17 cellular contexts compared by ENCODE assay signal in the genomic region with DNA sequence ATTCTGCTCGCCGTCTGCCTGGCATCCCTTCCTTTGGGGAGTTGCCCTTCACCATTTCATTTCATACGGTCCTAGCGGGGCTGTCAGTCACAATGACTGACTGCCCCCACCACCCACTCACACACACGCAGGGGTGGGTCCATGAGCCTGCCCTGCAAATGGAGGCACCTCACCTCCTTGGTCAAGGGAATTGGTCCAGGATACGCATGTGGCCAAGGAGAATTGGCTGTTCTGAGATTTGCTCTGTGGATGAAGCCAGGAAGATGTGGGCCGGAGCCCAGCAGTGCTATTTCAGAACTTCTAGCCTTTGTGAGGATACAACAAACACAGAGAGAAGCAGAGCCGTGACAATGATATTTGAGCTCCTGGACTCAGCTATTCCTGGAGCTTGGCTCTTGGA. TPM values are rescaled to one million over a fixed set of nuclear protein-coding genes. Genes with fewer than 3 reads are reported as not detected.
A peak's percentile ranks its signal among the peaks of the same experiment; 100 is the strongest.
DNase-seq lines count a peak whose midpoint lies in the region; ATAC-seq and TF ChIP-seq lines count a peak whose summit lies in the region.
"Had no signal": no experiment of that assay in that cellular context is flagged by ENCODE, and none has a peak within 500 bp of the region (broad histone marks: within the 10 kb centered on the region; RNA-seq: fewer than 3 reads in every experiment).

No MANE protein-coding gene starts in this region.

- H3K36me3 ChIP-seq in naive thymus-derived CD4-positive, alpha-beta T cell (ENCODE audit: control insufficient read depth in 2 of 3, insufficient read depth in 3 of 3, low read length in 3 of 3), result no peaks in the 10 kb centered on the region
- H3K36me3 ChIP-seq: thyroid gland had no signal

- H3K4me3 Mint-ChIP-seq in HFFc6, result no peak overlapping the region
- H3K4me3 Mint-ChIP-seq in naive thymus-derived CD4-positive, alpha-beta T cell, result no peak overlapping the region
- H3K4me3 Mint-ChIP-seq: activated naive CD8-positive, alpha-beta T cell treated with anti-CD3 and anti-CD28 coated beads, Interleukin-2, amount 10 ng/mL, durations not matched to agents 7 days and 5 days; activated T-cell treated with anti-CD3 and anti-CD28 coated beads, Interleukin-2, amount 50 U/mL, for 4 hours; central memory CD8-positive, alpha-beta T cell had no signal

- in situ Hi-C loops in ACHN (cut with HindIII; ENCODE audit: low pct_ligation_motif_present, low pct_unique_long_range_greater_than_20kb, low sequenced_read_pairs), result no loop called here

- no peaks in the 10 kb centered on the region for H3K27me3 ChIP-seq in naive thymus-derived CD4-positive, alpha-beta T cell (ENCODE audit: control insufficient read depth in 2 of 2, insufficient read depth in 2 of 2, low read length in 2 of 2)
- H3K27me3 ChIP-seq: thyroid gland had no signal

- POLR2A ChIA-PET in naive thymus-derived CD4-positive, alpha-beta T cell (lab: Charles Lee), result no interaction called here

- H3K9me3 ChIP-seq in naive thymus-derived CD4-positive, alpha-beta T cell (ENCODE audit: control insufficient read depth in 2 of 3, low read length in 3 of 3), result no peaks in the 10 kb centered on the region
- H3K9me3 ChIP-seq: thyroid gland had no signal

- DNase-seq in Right ventricle myocardium superior (peak; percentile 66), cardiac septum (ENCODE audit: low spot score) (no peak), globus pallidus (ENCODE audit: low spot score) (peak; percentile 68), occipital lobe (lab: John Stamatoyannopoulos, UW) (peak; percentile 24), HFFc6 (no peak), ACHN (no peak)
- DNase-seq in naive thymus-derived CD4-positive, alpha-beta T cell, result no peak
- DNase-seq: activated CD4-positive, alpha-beta T cell treated with anti-CD3 and anti-CD28 coated beads, Interleukin-2, amount 50 U/mL, for 1 hour; activated naive CD8-positive, alpha-beta T cell treated with anti-CD3 and anti-CD28 coated beads, Interleukin-2, amount 10 ng/mL, durations not matched to agents 7 days and 5 days; activated T-cell treated with anti-CD3 and anti-CD28 coated beads, Interleukin-2, amount 50 U/mL, for 4 hours; NCI-H2081 treated with DMSO at 0.1 percent for 48 hours; NCI-H524; PC-3; small intestine; thyroid gland had no signal

- H3K4me3 ChIP-seq in naive thymus-derived CD4-positive, alpha-beta T cell (ENCODE audit: low read length), result no peak overlapping the region
- H3K4me3 ChIP-seq: thyroid gland had no signal

- no peaks in the 10 kb centered on the region for H3K4me1 Mint-ChIP-seq in HFFc6 (ENCODE audit: low read depth)
- H3K4me1 Mint-ChIP-seq in naive thymus-derived CD4-positive, alpha-beta T cell, result no peaks in the 10 kb centered on the region
- H3K4me1 Mint-ChIP-seq: activated naive CD8-positive, alpha-beta T cell treated with anti-CD3 and anti-CD28 coated beads, Interleukin-2, amount 10 ng/mL, durations not matched to agents 7 days and 5 days; central memory CD8-positive, alpha-beta T cell had no signal

- no peak for TF ChIP-seq CTCF in HFFc6 (IDR thresholded peaks at IDR 0.05)

- H3K36me3 Mint-ChIP-seq in HFFc6 (ENCODE audit: low read depth), result no peaks in the 10 kb centered on the region
- no peaks in the 10 kb centered on the region for H3K36me3 Mint-ChIP-seq in naive thymus-derived CD4-positive, alpha-beta T cell
- H3K36me3 Mint-ChIP-seq: activated naive CD8-positive, alpha-beta T cell treated with anti-CD3 and anti-CD28 coated beads, Interleukin-2, amount 10 ng/mL, durations not matched to agents 7 days and 5 days had no signal

- H3K27ac Mint-ChIP-seq in HFFc6, result no peak overlapping the region
- H3K27ac Mint-ChIP-seq in naive thymus-derived CD4-positive, alpha-beta T cell, result no peak overlapping the region
- H3K27ac Mint-ChIP-seq: activated naive CD8-positive, alpha-beta T cell treated with anti-CD3 and anti-CD28 coated beads, Interleukin-2, amount 10 ng/mL, durations not matched to agents 7 days and 5 days had no signal

- intact Hi-C loops in Right ventricle myocardium superior (cut with DNase I) (no loop called here), cardiac septum (cut with DNase I) (no loop called here)
- intact Hi-C loops in naive thymus-derived CD4-positive, alpha-beta T cell (cut with micrococcal nuclease), result no loop called here

- CTCF ChIA-PET in naive thymus-derived CD4-positive, alpha-beta T cell (lab: Charles Lee), result no interaction called here

- ATAC-seq in Right ventricle myocardium superior (ENCODE audit: poor library complexity) (peak; percentile 63), GM21786 (IDR thresholded peaks at IDR 0.05; ENCODE audit: unreplicated experiment) (no peak)
- no peak for ATAC-seq in naive thymus-derived CD4-positive, alpha-beta T cell
- ATAC-seq: activated T-cell treated with anti-CD3 and anti-CD28 coated beads, Interleukin-2, amount 50 U/mL, for 4 hours; PC-3 had no signal

- H3K9me3 Mint-ChIP-seq in HFFc6, result no peaks in the 10 kb centered on the region
- H3K9me3 Mint-ChIP-seq in naive thymus-derived CD4-positive, alpha-beta T cell, result no peaks in the 10 kb centered on the region
- H3K9me3 Mint-ChIP-seq: activated naive CD8-positive, alpha-beta T cell treated with anti-CD3 and anti-CD28 coated beads, Interleukin-2, amount 10 ng/mL, durations not matched to agents 7 days and 5 days; activated T-cell treated with anti-CD3 and anti-CD28 coated beads, Interleukin-2, amount 50 U/mL, for 4 hours; central memory CD8-positive, alpha-beta T cell had no signal

- H3K4me1 ChIP-seq in naive thymus-derived CD4-positive, alpha-beta T cell (ENCODE audit: control insufficient read depth in 2 of 2, insufficient read depth in 2 of 2, low read length in 2 of 2), result no peaks in the 10 kb centered on the region
- H3K4me1 ChIP-seq: thyroid gland had no signal

- H3K27ac ChIP-seq in naive thymus-derived CD4-positive, alpha-beta T cell (ENCODE audit: low read depth, low read length), result no peak overlapping the region
- H3K27ac ChIP-seq: thyroid gland had no signal

- H3K27me3 Mint-ChIP-seq in HFFc6 (ENCODE audit: insufficient read depth), result peaks cover 8% of the 10 kb centered on the region
- H3K27me3 Mint-ChIP-seq in naive thymus-derived CD4-positive, alpha-beta T cell, result no peaks in the 10 kb centered on the region
- H3K27me3 Mint-ChIP-seq: activated naive CD8-positive, alpha-beta T cell treated with anti-CD3 and anti-CD28 coated beads, Interleukin-2, amount 10 ng/mL, durations not matched to agents 7 days and 5 days had no signal

RNA-seq across cellular contexts. Expression of gene C1QTNF2, which starts 17.0 kb away (rescaled TPM):
- 1.6 TPM for total RNA-seq in Right ventricle myocardium superior
- 1.3 TPM for total RNA-seq in cardiac septum
- 3.1 TPM for total RNA-seq in occipital lobe
- 1 to 10 TPM in 5 of 6 experiments, under 1 TPM in 1; 0.76 to 2.9 (median 2.6) TPM for total RNA-seq in HFFc6 (2021; fragmentation: NEBNext Ultra II Directional; extraction: Animal tissue kit (Norgen Biotek cat#: 25700))
- total RNA-seq in naive thymus-derived CD4-positive, alpha-beta T cell, result not detected
- polyA plus RNA-seq in naive thymus-derived CD4-positive, alpha-beta T cell, result not detected
- total RNA-seq: activated naive CD8-positive, alpha-beta T cell treated with anti-CD3 and anti-CD28 coated beads, Interleukin-2, amount 10 ng/mL, durations not matched to agents 7 days and 5 days; activated T-cell treated with anti-CD3 and anti-CD28 coated beads, Interleukin-2, amount 50 U/mL, for 4 hours had no signal

RNA-seq across cellular contexts. Expression of gene CCNJL, which starts 41.0 kb away (rescaled TPM):
- total RNA-seq in Right ventricle myocardium superior (6.8 TPM), cardiac septum (6.3 TPM), occipital lobe (0.78 TPM)
- not detected for total RNA-seq in HFFc6 (2021; fragmentation: NEBNext Ultra II Directional; extraction: Animal tissue kit (Norgen Biotek cat#: 25700))
- 1 to 10 TPM in 1 of 5 experiments, under 1 TPM in 1, not detected in 3; 0.42 to 2.3 TPM for total RNA-seq in naive thymus-derived CD4-positive, alpha-beta T cell
- not detected for polyA plus RNA-seq in naive thymus-derived CD4-positive, alpha-beta T cell

RNA-seq across cellular contexts. Expression of gene FAM200C, which starts 46.5 kb away (rescaled TPM):
- 3.8 TPM for total RNA-seq in Right ventricle myocardium superior
- 3.3 TPM for total RNA-seq in cardiac septum
- total RNA-seq in occipital lobe, result 37.6 TPM
- 1 to 10 TPM; 1.9 to 3.0 (median 2.6) TPM for total RNA-seq in HFFc6 (2021; fragmentation: NEBNext Ultra II Directional; extraction: Animal tissue kit (Norgen Biotek cat#: 25700))
- total RNA-seq in naive thymus-derived CD4-positive, alpha-beta T cell, result under 1 TPM in 4 of 5 experiments, not detected in 1; 0.22 to 0.94 (median 0.78) TPM
- under 1 TPM; 0.25 to 0.46 TPM for polyA plus RNA-seq in naive thymus-derived CD4-positive, alpha-beta T cell

Comparison
In these comparisons a context has a peak if more than half of its experiments do, and no peak if none do; other contexts are left out.
1. DNase-seq: peak in Right ventricle myocardium superior (single experiment), globus pallidus (single experiment) and occipital lobe (single experiment); none in cardiac septum (single experiment), HFFc6 (single experiment), naive thymus-derived CD4-positive, alpha-beta T cell (0 of 9) and ACHN (single experiment).